8 cellular contexts compared by ENCODE assay signal in genomic region chr9:99824378-99825157, GRCh38. TPM values are rescaled to one million over a fixed set of nuclear protein-coding genes. Genes with fewer than 3 reads are reported as not detected.
DNase-seq lines count a peak whose midpoint lies in the region; ATAC-seq lines count a peak whose summit lies in the region.

No MANE protein-coding gene starts in this region.

- peaks cover 22 to 71% (median 38%) of the 10 kb centered on the region in 4 donors for H3K4me1 Mint-ChIP-seq in CD4-positive, alpha-beta memory T cell
- H3K4me1 Mint-ChIP-seq in activated CD4-positive, alpha-beta T cell treated with anti-CD3 and anti-CD28 coated beads, Interleukin-2, amount 10 ng/mL, durations not matched to agents 24 days and 14 days = peaks cover 62% of the 10 kb centered on the region

- H3K27me3 ChIP-seq in CD4-positive, alpha-beta memory T cell (ENCODE audit: insufficient read depth, low read length) = peaks cover 26% of the 10 kb centered on the region
- peaks cover 93% of the 10 kb centered on the region for H3K27me3 ChIP-seq in ectodermal cell (ENCODE audit: control insufficient read depth, insufficient read depth, low read length, poor library complexity, severe bottlenecking)

- no peaks in the 10 kb centered on the region for H3K36me3 ChIP-seq in CD4-positive, alpha-beta memory T cell (ENCODE audit: insufficient read depth, low read length)
- H3K36me3 ChIP-seq in ectodermal cell (ENCODE audit: control insufficient read depth, insufficient read depth, low read length) (no peaks in the 10 kb centered on the region), mesodermal cell (ENCODE audit: control insufficient read depth, insufficient read depth, low read length) (no peaks in the 10 kb centered on the region)

- H3K4me3 Mint-ChIP-seq in CD4-positive, alpha-beta memory T cell = peak overlapping the region; percentile 90 to 100 (median 97)
- peak overlapping the region; percentile 99 for H3K4me3 Mint-ChIP-seq in activated CD4-positive, alpha-beta T cell treated with anti-CD3 and anti-CD28 coated beads, Interleukin-2, amount 10 ng/mL, durations not matched to agents 24 days and 14 days

- POLR2A ChIA-PET in CD4-positive, alpha-beta memory T cell (lab: Charles Lee; ENCODE audit: partially characterized antibody) = interaction anchor here (0.8 to 1.5 kb wide), 3 partner anchors 82 to 178 kb away, joined by 4 to 8 read pairs (median 5); partner anchors contain the start of gene STX17

- peak; percentile 65 to 73 (median 69) for DNase-seq in CD4-positive, alpha-beta memory T cell
- DNase-seq in HUDEP-2 (lab: John Stamatoyannopoulos, UW; ENCODE audit: unreplicated experiment in 76 of 76) (peak in 41 of 76 experiments; percentile 10 to 53 (median 28)), T1000 (lab: John Stamatoyannopoulos, UW) (no peak)
- DNase-seq in activated CD4-positive, alpha-beta T cell treated with anti-CD3 and anti-CD28 coated beads, Interleukin-2, amount 10 ng/mL, durations not matched to agents 24 days and 14 days = peak; percentile 92
- DNase-seq in stimulated activated naive CD8-positive, alpha-beta T cell treated with anti-CD3 and anti-CD28 coated beads, Interleukin-15, Interleukin-2, amounts not matched to agents 100 U/mL and 50 U/mL, for 24 hours = peak; percentile 88

- intact Hi-C loops in CD4-positive, alpha-beta memory T cell (cut with micrococcal nuclease) = loop anchor here (1.0 to 5.0 kb wide), 9 partner anchors 27 to 1547 kb away; partner anchors contain the start of genes ANKS6, MSANTD3 and TEX10
- intact Hi-C loops in activated CD4-positive, alpha-beta T cell treated with anti-CD3 and anti-CD28 coated beads, Interleukin-2, amount 10 ng/mL, durations not matched to agents 24 days and 14 days (cut with micrococcal nuclease) = loop anchor here (1.0 to 10.0 kb wide), 8 partner anchors 80 to 1840 kb away; partner anchors contain the start of genes ANP32B, STX17 and TGFBR1

- H3K36me3 Mint-ChIP-seq in CD4-positive, alpha-beta memory T cell = peaks cover 0 to 34% of the 10 kb centered on the region in 2 donors
- peaks cover 57% of the 10 kb centered on the region for H3K36me3 Mint-ChIP-seq in activated CD4-positive, alpha-beta T cell treated with anti-CD3 and anti-CD28 coated beads, Interleukin-2, amount 10 ng/mL, durations not matched to agents 24 days and 14 days (ENCODE audit: low read depth)

- 1% methylated on average over 56 of the region's 56 CpGs for WGBS in ectodermal cell, 2 experiments
- whole genome bisulfite sequencing in mesodermal cell (ENCODE audit: insufficient coverage in 2 of 2), 2 experiments = 1% methylated on average over 42 to 44 of the region's 56 CpGs

- H3K4me1 ChIP-seq in CD4-positive, alpha-beta memory T cell (ENCODE audit: insufficient read depth, low read length) = peaks cover 38% of the 10 kb centered on the region
- H3K4me1 ChIP-seq in ectodermal cell (ENCODE audit: control insufficient read depth, insufficient read depth, low read length) = peaks cover 6% of the 10 kb centered on the region
- H3K4me1 ChIP-seq in mesodermal cell (ENCODE audit: control insufficient read depth, insufficient read depth, low read length, poor library complexity, severe bottlenecking) = peaks cover 12% of the 10 kb centered on the region

- H3K9me3 ChIP-seq in CD4-positive, alpha-beta memory T cell (ENCODE audit: control insufficient read depth in 1 of 2, low read length in 2 of 2) = no peaks in the 10 kb centered on the region
- H3K9me3 ChIP-seq in ectodermal cell (ENCODE audit: control insufficient read depth, low read length) (no peaks in the 10 kb centered on the region), mesodermal cell (ENCODE audit: control insufficient read depth, low read length) (no peaks in the 10 kb centered on the region)

- ATAC-seq in stimulated activated naive CD8-positive, alpha-beta T cell treated with anti-CD3 and anti-CD28 coated beads, Interleukin-15, Interleukin-2, amounts not matched to agents 100 U/mL and 50 U/mL, for 24 hours = no peak
- ATAC-seq in HG03135 (IDR thresholded peaks at IDR 0.05; ENCODE audit: unreplicated experiment) = no peak

- H3K4me3 ChIP-seq in CD4-positive, alpha-beta memory T cell (ENCODE audit: low read length in 2 of 2) = peak overlapping the region; percentile 21 to 53
- peak overlapping the region; percentile 64 for H3K4me3 ChIP-seq in ectodermal cell (ENCODE audit: insufficient read depth, low read depth, low read length)
- H3K4me3 ChIP-seq in mesodermal cell (ENCODE audit: extremely low read depth, insufficient read depth, low read length, poor library complexity, severe bottlenecking) = peak overlapping the region; percentile 71

- H3K27ac Mint-ChIP-seq in CD4-positive, alpha-beta memory T cell = peak overlapping the region; percentile 41 to 100 (median 84)
- peak overlapping the region; percentile 91 for H3K27ac Mint-ChIP-seq in activated CD4-positive, alpha-beta T cell treated with anti-CD3 and anti-CD28 coated beads, Interleukin-2, amount 10 ng/mL, durations not matched to agents 24 days and 14 days

- H3K27me3 Mint-ChIP-seq in CD4-positive, alpha-beta memory T cell = peaks cover 37 to 57% of the 10 kb centered on the region in 2 donors
- H3K27me3 Mint-ChIP-seq in activated CD4-positive, alpha-beta T cell treated with anti-CD3 and anti-CD28 coated beads, Interleukin-2, amount 10 ng/mL, durations not matched to agents 24 days and 14 days = peaks cover 20% of the 10 kb centered on the region

- peaks cover 0 to 3% (median 0%) of the 10 kb centered on the region in 8 donors for H3K9me3 Mint-ChIP-seq in CD4-positive, alpha-beta memory T cell
- H3K9me3 Mint-ChIP-seq in activated CD4-positive, alpha-beta T cell treated with anti-CD3 and anti-CD28 coated beads, Interleukin-2, amount 10 ng/mL, durations not matched to agents 24 days and 14 days = no peaks in the 10 kb centered on the region

- CTCF ChIA-PET in CD4-positive, alpha-beta memory T cell (lab: Charles Lee; ENCODE audit: partially characterized antibody) = interaction anchor here (0.8 to 2.9 kb wide), 12 partner anchors 11 to 394 kb away, joined by 3 to 13 read pairs (median 4); partner anchors contain the start of gene STX17

- no peak overlapping the region for H3K27ac ChIP-seq in CD4-positive, alpha-beta memory T cell (ENCODE audit: low read depth, low read length)
- H3K27ac ChIP-seq in ectodermal cell (ENCODE audit: insufficient read depth, low read depth, low read length, poor library complexity, severe bottlenecking) (peak overlapping the region; percentile 44), mesodermal cell (ENCODE audit: low read depth, low read length, severe bottlenecking) (no peak overlapping the region)

RNA-seq across cellular contexts. Expression of gene NR4A3, which starts 2.9 kb away (rescaled TPM):
- total RNA-seq in CD4-positive, alpha-beta memory T cell = under 1 TPM; 0.33 to 0.35 TPM
- polyA plus RNA-seq in CD4-positive, alpha-beta memory T cell = 1 to 10 TPM in 1 of 2 donors, under 1 TPM in 1; 0.17 to 1.4 TPM
- total RNA-seq in activated CD4-positive, alpha-beta T cell treated with anti-CD3 and anti-CD28 coated beads, Interleukin-2, amount 10 ng/mL, durations not matched to agents 24 days and 14 days = 51.1 and 52.8 TPM in 2 replicates
- polyA plus RNA-seq in ectodermal cell (2013, experiment 1 of 4) = 1.8 TPM
- 1.8 TPM for polyA plus RNA-seq in ectodermal cell (2013, experiment 2 of 4)
- 1.3 TPM for polyA plus RNA-seq in ectodermal cell (2013, experiment 3 of 4)
- 1.8 TPM for polyA plus RNA-seq in ectodermal cell (2013, experiment 4 of 4)
- polyA plus RNA-seq in mesodermal cell (2013, experiment 1 of 2) = 0.96 TPM
- 0.81 TPM for polyA plus RNA-seq in mesodermal cell (2013, experiment 2 of 2)

Comparison
In these comparisons a context has a peak if more than half of its experiments do, and no peak if none do; other contexts are left out.
1. RNA of gene NR4A3, which starts 2.9 kb away (total RNA-seq): 51.1 to 52.8 TPM in activated CD4-positive, alpha-beta T cell treated with anti-CD3 and anti-CD28 coated beads, Interleukin-2, amount 10 ng/mL, durations not matched to agents 24 days and 14 days; 0.33 to 0.35 TPM in CD4-positive, alpha-beta memory T cell; every median in the first group is over 10 times any median in the second.
2. Peak in every context shown above with its lines, with median percentiles within 50 percentile points of each other: H3K4me3 ChIP-seq.